Comparison of ENCODE assay signal across 15 cellular contexts in genomic region chr4:66182651-66183050, GRCh38.
A peak's percentile ranks its signal among the peaks of the same experiment; 100 is the strongest.
DNase-seq lines count a peak whose midpoint lies in the region; ATAC-seq and TF ChIP-seq lines count a peak whose summit lies in the region.
"Had no signal": no experiment of that assay in that cellular context is flagged by ENCODE, and none has a peak within 500 bp of the region (broad histone marks: within the 10 kb centered on the region; RNA-seq: fewer than 3 reads in every experiment).

No MANE protein-coding gene starts in this region.

- 73% methylated on average over 1 of the region's 1 CpG for WGBS in esophagus squamous epithelium, 2 donors

- ATAC-seq in GM18909 (IDR thresholded peaks at IDR 0.05; ENCODE audit: poor library complexity, unreplicated experiment), result no peak
- ATAC-seq: GM12878 had no signal

- H3K27ac ChIP-seq in esophagus squamous epithelium, result no peak overlapping the region
- H3K27ac ChIP-seq: BLaER1 treated with 17β-estradiol and CSF1 and Interleukin-3, amounts not matched to agents 10 nM and 100 nM; GM23248 had no signal

- TF ChIP-seq CTCF in esophagus squamous epithelium (IDR thresholded peaks at IDR 0.05), result no peak

- no peaks in the 10 kb centered on the region for H3K27me3 ChIP-seq in esophagus squamous epithelium
- H3K27me3 ChIP-seq: BLaER1 treated with 17β-estradiol and CSF1 and Interleukin-3, amounts not matched to agents 10 nM and 100 nM had no signal

- H3K4me1 ChIP-seq in esophagus squamous epithelium, result no peaks in the 10 kb centered on the region
- H3K4me1 ChIP-seq: BLaER1 treated with 17β-estradiol and CSF1 and Interleukin-3, amounts not matched to agents 10 nM and 100 nM; HAP-1 had no signal

- DNase-seq in EL, result peak; percentile 11
- DNase-seq in HS-5 (ENCODE audit: low read depth), result peak; percentile 53
- DNase-seq in amniotic epithelial cell (ENCODE audit: low read depth), result peak; percentile 31
- no peak for DNase-seq in SIG-M5 treated with dmso at 0.1 percent for 504 hours (lab: John Stamatoyannopoulos, UW; ENCODE audit: unreplicated experiment)
- no peak for DNase-seq in NCI-H748 (lab: John Stamatoyannopoulos, UW; ENCODE audit: unreplicated experiment)
- no peak for DNase-seq in esophagus squamous epithelium (lab: John Stamatoyannopoulos, UW)
- DNase-seq: CD4-positive, CD25-positive, alpha-beta regulatory T cell; CD8-positive, alpha-beta memory T cell; COR-L47; GM23248; KG1 had no signal

- no peaks in the 10 kb centered on the region for H3K9me3 ChIP-seq in esophagus squamous epithelium
- H3K9me3 ChIP-seq: BLaER1 treated with 17β-estradiol and CSF1 and Interleukin-3, amounts not matched to agents 10 nM and 100 nM; HAP-1 had no signal

- no peaks in the 10 kb centered on the region for H3K36me3 ChIP-seq in esophagus squamous epithelium
- H3K36me3 ChIP-seq: BLaER1 treated with 17β-estradiol and CSF1 and Interleukin-3, amounts not matched to agents 10 nM and 100 nM; HAP-1 had no signal

- no peak overlapping the region for H3K4me3 ChIP-seq in esophagus squamous epithelium
- H3K4me3 ChIP-seq: BLaER1 treated with 17β-estradiol and CSF1 and Interleukin-3, amounts not matched to agents 10 nM and 100 nM; GM12878; GM23248; HAP-1 had no signal

- intact Hi-C loops in esophagus squamous epithelium (cut with DNase I), result no loop called here

- TF ChIP-seq POLR2A in esophagus squamous epithelium (IDR thresholded peaks at IDR 0.05), result no peak

Comparison
In these comparisons a context has a peak if more than half of its experiments do, and no peak if none do; other contexts are left out.
1. DNase-seq: peak in EL (single experiment), HS-5 (single experiment) and amniotic epithelial cell (single experiment); none in SIG-M5 treated with dmso at 0.1 percent for 504 hours (single experiment), NCI-H748 (single experiment) and esophagus squamous epithelium (single experiment).